ENCODE assay signal across 8 cellular contexts in genomic region chr20:41329435-41330342, GRCh38. TPM values are rescaled to one million over a fixed set of nuclear protein-coding genes. Genes with fewer than 3 reads are reported as not detected.
DNase-seq lines count a peak whose midpoint lies in the region; ATAC-seq and TF ChIP-seq lines count a peak whose summit lies in the region.

No MANE protein-coding gene starts in this region.

- H3K9me3 ChIP-seq in heart right ventricle (no peaks in the 10 kb centered on the region), skeletal muscle tissue (ENCODE audit: control insufficient read depth in 3 of 3, low read length in 3 of 3) (no peaks in the 10 kb centered on the region)

- H3K27ac ChIP-seq in heart right ventricle (peak overlapping the region; percentile 8 to 89 (median 76)), skeletal muscle tissue (ENCODE audit: low read depth, low read length) (peak overlapping the region; percentile 83)

- H3K4me1 ChIP-seq in heart right ventricle (peaks cover 6 to 32% (median 25%) of the 10 kb centered on the region in 9 donors), skeletal muscle tissue (ENCODE audit: control insufficient read depth in 3 of 3, insufficient read depth in 3 of 3, low read length in 3 of 3) (peaks cover 14 to 25% (median 20%) of the 10 kb centered on the region in 3 donors)

- DNase-seq in COLO829 (ENCODE audit: low spot score) (peak; percentile 68), SIG-M5 (lab: John Stamatoyannopoulos, UW) (peak; percentile 25), heart right ventricle (peak; percentile 68 to 74), NCI-H2107 (lab: John Stamatoyannopoulos, UW) (no peak), NCI-H2196 treated with DMSO at 0.1 percent for 48 hours (lab: John Stamatoyannopoulos, UW; ENCODE audit: unreplicated experiment) (no peak)
- DNase-seq in activated naive CD4-positive, alpha-beta T cell treated with anti-CD3 and anti-CD28 coated beads, Interleukin-2, amount 50 U/mL, for 16 hours = peak; percentile 72

- ATAC-seq in HG02610 (IDR thresholded peaks at IDR 0.05; ENCODE audit: unreplicated experiment) (peak; percentile 90), heart right ventricle (peak; percentile 92 to 99 (median 98))

- H3K4me3 ChIP-seq in heart right ventricle (peak overlapping the region in 1 of 10 donors; percentile 5), skeletal muscle tissue (ENCODE audit: low read length in 3 of 3) (peak overlapping the region; percentile 39 to 64 (median 49))

- TF ChIP-seq CTCF in heart right ventricle (IDR thresholded peaks at IDR 0.05) = no peak

- H3K27me3 ChIP-seq in heart right ventricle (no peaks in the 10 kb centered on the region), skeletal muscle tissue (ENCODE audit: control insufficient read depth in 3 of 3, insufficient read depth in 3 of 3, low read length in 3 of 3) (no peaks in the 10 kb centered on the region)

- H3K9ac ChIP-seq in skeletal muscle tissue (ENCODE audit: low read depth in 1 of 3, low read length in 3 of 3) = peak overlapping the region; percentile 66 to 67 (median 66)

- H3K36me3 ChIP-seq in heart right ventricle = no peaks in the 10 kb centered on the region
- no peaks in the 10 kb centered on the region for H3K36me3 ChIP-seq in skeletal muscle tissue (ENCODE audit: control insufficient read depth in 3 of 3, insufficient read depth in 3 of 3, low read length in 3 of 3)

- intact Hi-C loops in heart right ventricle (cut with DNase I) = loop anchor here in 7 of 10 donors (5.0 to 10.0 kb wide), 6 partner anchors 65 to 365 kb away; partner anchors contain the start of gene PLCG1 (in 2 of the 7)

- WGBS in heart right ventricle, 2 donors = 33 to 47% methylated on average over 14 of the region's 14 CpGs

RNA-seq across cellular contexts. Expression of gene LPIN3, which starts 10.9 kb away (rescaled TPM):
- 10 to 100 TPM; 12.5 to 26.5 (median 18.2) TPM for total RNA-seq in heart right ventricle
- 10 to 100 TPM; 11.1 to 45.5 TPM for polyA plus RNA-seq in heart right ventricle
- total RNA-seq in skeletal muscle tissue = 0.52 TPM

RNA-seq across cellular contexts. Expression of gene ZHX3, which starts 12.2 kb away (rescaled TPM):
- total RNA-seq in heart right ventricle (10 to 100 TPM; 26.2 to 51.8 (median 31.0) TPM), skeletal muscle tissue (4.7 TPM)
- 10 to 100 TPM in 1 of 2 donors, 1 to 10 TPM in 1; 6.5 to 20.6 TPM for polyA plus RNA-seq in heart right ventricle

RNA-seq across cellular contexts. Expression of gene EMILIN3, which starts 36.9 kb away (rescaled TPM):
- total RNA-seq in heart right ventricle (1 to 10 TPM in 8 of 10 donors, under 1 TPM in 2; 0.20 to 5.3 (median 2.8) TPM), skeletal muscle tissue (23.5 TPM)
- 1 to 10 TPM; 2.1 to 6.4 TPM for polyA plus RNA-seq in heart right ventricle

Comparison
In these comparisons a context has a peak if more than half of its experiments do, and no peak if none do; other contexts are left out.
1. DNase-seq: peak in COLO829 (single experiment), SIG-M5 (single experiment), activated naive CD4-positive, alpha-beta T cell treated with anti-CD3 and anti-CD28 coated beads, Interleukin-2, amount 50 U/mL, for 16 hours (single experiment) and heart right ventricle (2 of 2); none in NCI-H2107 (single experiment) and NCI-H2196 treated with DMSO at 0.1 percent for 48 hours (single experiment).